Comparison of ENCODE assay signal across 2 cellular contexts in genomic region chr13:49922301-49922700, GRCh38.
TF ChIP-seq lines count a peak whose summit lies in the region.

No MANE protein-coding gene starts in this region.

TF ChIP-seq in K562, 482 proteins besides CTCF, POLR2A, EP300 and RAD21:
- TF ChIP-seq KDM1A (IDR thresholded peaks at IDR 0.05): peak; percentile 47 to 51; a peak in 2 of 4 replicates
- TF ChIP-seq RBM25 (IDR thresholded peaks at IDR 0.05; ENCODE audit: low read depth, low read length, severe bottlenecking): peak; percentile 93
- TF ChIP-seq BACH1 (tag; IDR thresholded peaks at IDR 0.05): no peak
- TF ChIP-seq XRCC5 (IDR thresholded peaks at IDR 0.05; ENCODE audit: low read depth, low read length): no peak
- TF ChIP-seq SMAD1 (IDR thresholded peaks at IDR 0.05; ENCODE audit: low read depth, low read length, partially characterized antibody): no peak
- peak; percentile 63; the same call in 1 of the 2 replicates for TF ChIP-seq BCOR (IDR thresholded peaks at IDR 0.05)
- TF ChIP-seq BRF1 (IDR thresholded peaks at IDR 0.05; ENCODE audit: borderline replicate concordance, extremely low read depth, insufficient read length): no peak
- no peak for TF ChIP-seq DPF2 (IDR thresholded peaks at IDR 0.05)
- TF ChIP-seq MBD2 (IDR thresholded peaks at IDR 0.05; ENCODE audit: borderline replicate concordance, low read depth): no peak
- no peak for TF ChIP-seq TRIM25 (IDR thresholded peaks at IDR 0.05; ENCODE audit: borderline replicate concordance)
- TF ChIP-seq ELF2 (CRISPR knock-in tag; IDR thresholded peaks at IDR 0.05): no peak
- TF ChIP-seq RBM22 (IDR thresholded peaks at IDR 0.05; ENCODE audit: low read depth, low read length, poor library complexity, severe bottlenecking): no peak
- TF ChIP-seq MCM5 (IDR thresholded peaks at IDR 0.05; ENCODE audit: low read depth): no peak
- TF ChIP-seq MEF2A (IDR thresholded peaks at IDR 0.05; ENCODE audit: control insufficient read depth, low read depth, low read length): no peak

TF ChIP-seq in HEK293T, 16 proteins besides CTCF, POLR2A, EP300 and RAD21:
- TF ChIP-seq TARDBP (IDR thresholded peaks at IDR 0.05) (no peak), ZNF384 (IDR thresholded peaks at IDR 0.05) (no peak), CTBP1 (IDR thresholded peaks at IDR 0.05; ENCODE audit: borderline replicate concordance) (no peak), HDGF (IDR thresholded peaks at IDR 0.05; ENCODE audit: borderline replicate concordance) (no peak), FOXK2 (IDR thresholded peaks at IDR 0.05) (no peak), PKNOX1 (IDR thresholded peaks at IDR 0.05) (no peak), FOXM1 (IDR thresholded peaks at IDR 0.05; ENCODE audit: borderline replicate concordance) (no peak), BHLHE40 (IDR thresholded peaks at IDR 0.05; ENCODE audit: borderline replicate concordance) (no peak), ELF4 (IDR thresholded peaks at IDR 0.05) (no peak), NFRKB (IDR thresholded peaks at IDR 0.05) (no peak), ARNT (IDR thresholded peaks at IDR 0.05) (no peak), FOXA1 (IDR thresholded peaks at IDR 0.05) (no peak), SUZ12 (IDR thresholded peaks at IDR 0.05) (no peak), LEF1 (IDR thresholded peaks at IDR 0.05; ENCODE audit: borderline replicate concordance) (no peak), SP1 (IDR thresholded peaks at IDR 0.05) (no peak), L3MBTL2 (conservative IDR thresholded peaks at IDR 0.05) (no peak)
